In genomic region chr2:10316336-10316735, GRCh38 we compare ENCODE assay signal across 15 cellular contexts. TPM values are rescaled to one million over a fixed set of nuclear protein-coding genes. Genes with fewer than 3 reads are reported as not detected.
A peak's percentile ranks its signal among the peaks of the same experiment; 100 is the strongest.
DNase-seq lines count a peak whose midpoint lies in the region; ATAC-seq and TF ChIP-seq lines count a peak whose summit lies in the region.
"Had no signal": no experiment of that assay in that cellular context is flagged by ENCODE, and none has a peak within 500 bp of the region (broad histone marks: within the 10 kb centered on the region; RNA-seq: fewer than 3 reads in every experiment).

No MANE protein-coding gene starts in this region.

- H3K4me1 Mint-ChIP-seq in CD8-positive, alpha-beta memory T cell, result peaks cover 37 to 72% (median 60%) of the 10 kb centered on the region in 3 donors
- H3K4me1 Mint-ChIP-seq in activated naive CD8-positive, alpha-beta T cell treated with anti-CD3 and anti-CD28 coated beads for 36 hours, result peaks cover 26% of the 10 kb centered on the region

- no peaks in the 10 kb centered on the region for H3K27me3 ChIP-seq in CD8-positive, alpha-beta memory T cell (ENCODE audit: insufficient read depth, low read length, poor library complexity, severe bottlenecking)
- H3K27me3 ChIP-seq in left lung, result no peaks in the 10 kb centered on the region
- H3K27me3 ChIP-seq: brain microvascular endothelial cell, transverse colon had no signal

- peaks cover 17% of the 10 kb centered on the region for H3K4me1 ChIP-seq in CD8-positive, alpha-beta memory T cell (ENCODE audit: insufficient read depth, low read length)
- no peaks in the 10 kb centered on the region for H3K4me1 ChIP-seq in left lung
- H3K4me1 ChIP-seq: transverse colon had no signal

- ATAC-seq in left lung (peak; percentile 18), HG02970 (IDR thresholded peaks at IDR 0.05; ENCODE audit: low FRiP score, unreplicated experiment) (no peak), GM19023 (IDR thresholded peaks at IDR 0.05; ENCODE audit: unreplicated experiment) (no peak), GM21423 (IDR thresholded peaks at IDR 0.05; ENCODE audit: unreplicated experiment) (no peak)

- intact Hi-C loops in left lung (cut with DNase I), result no loop called here

- POLR2A ChIA-PET in CD8-positive, alpha-beta memory T cell (lab: Charles Lee), result interaction anchor here (1.0 kb wide), 1 partner anchor 63 kb away, joined by 3 read pairs; no protein-coding TSS in a partner anchor

- H3K36me3 ChIP-seq in CD8-positive, alpha-beta memory T cell (ENCODE audit: insufficient read depth, low read length), result no peaks in the 10 kb centered on the region
- no peaks in the 10 kb centered on the region for H3K36me3 ChIP-seq in left lung
- H3K36me3 ChIP-seq: brain microvascular endothelial cell, transverse colon had no signal

- peaks cover 0 to 7% (median 0%) of the 10 kb centered on the region in 3 donors for H3K36me3 Mint-ChIP-seq in CD8-positive, alpha-beta memory T cell
- H3K36me3 Mint-ChIP-seq in activated naive CD8-positive, alpha-beta T cell treated with anti-CD3 and anti-CD28 coated beads for 36 hours, result peaks cover 18% of the 10 kb centered on the region

- no peaks in the 10 kb centered on the region for H3K27me3 Mint-ChIP-seq in CD8-positive, alpha-beta memory T cell
- no peaks in the 10 kb centered on the region for H3K27me3 Mint-ChIP-seq in activated naive CD8-positive, alpha-beta T cell treated with anti-CD3 and anti-CD28 coated beads for 36 hours

- peak overlapping the region; percentile 28 for H3K27ac ChIP-seq in CD8-positive, alpha-beta memory T cell (ENCODE audit: low read depth, low read length)
- H3K27ac ChIP-seq in left lung, result peak overlapping the region in 1 of 2 donors; percentile 6
- H3K27ac ChIP-seq: brain microvascular endothelial cell, transverse colon had no signal

- DNase-seq in AG20443 (ENCODE audit: low spot score) (peak; percentile 79), left lung (no peak)
- DNase-seq in CD8-positive, alpha-beta memory T cell, result no peak
- no peak for DNase-seq in activated naive CD8-positive, alpha-beta T cell treated with anti-CD3 and anti-CD28 coated beads for 36 hours
- DNase-seq in activated CD8-positive, alpha-beta memory T cell treated with anti-CD3 and anti-CD28 coated beads, Interleukin-2, amount 50 U/mL, for 4 hours, result no peak
- DNase-seq: activated CD4-positive, alpha-beta T cell treated with anti-CD3 and anti-CD28 coated beads, Interleukin-2, amount 50 U/mL, for 4 hours; brain microvascular endothelial cell; dermis blood vessel endothelial cell; NCI-H1694 treated with DMSO at 0.1 percent for 48 hours; NCI-H345; RPMI8226; transverse colon had no signal

- H3K4me3 ChIP-seq in CD8-positive, alpha-beta memory T cell (ENCODE audit: low read length), result no peak overlapping the region
- no peak overlapping the region for H3K4me3 ChIP-seq in left lung
- H3K4me3 ChIP-seq: transverse colon had no signal

- no peaks in the 10 kb centered on the region for H3K9me3 ChIP-seq in CD8-positive, alpha-beta memory T cell (ENCODE audit: low read length)
- no peaks in the 10 kb centered on the region for H3K9me3 ChIP-seq in left lung
- H3K9me3 ChIP-seq: transverse colon had no signal

- no peaks in the 10 kb centered on the region for H3K9me3 Mint-ChIP-seq in CD8-positive, alpha-beta memory T cell
- peaks cover 8% of the 10 kb centered on the region for H3K9me3 Mint-ChIP-seq in activated naive CD8-positive, alpha-beta T cell treated with anti-CD3 and anti-CD28 coated beads for 36 hours

- CTCF ChIA-PET in CD8-positive, alpha-beta memory T cell (lab: Charles Lee), result no interaction called here

- peak overlapping the region in 1 of 7 donors; percentile 8 for H3K4me3 Mint-ChIP-seq in CD8-positive, alpha-beta memory T cell
- H3K4me3 Mint-ChIP-seq in activated naive CD8-positive, alpha-beta T cell treated with anti-CD3 and anti-CD28 coated beads for 36 hours, result no peak overlapping the region

- TF ChIP-seq CTCF in left lung (IDR thresholded peaks at IDR 0.05), result no peak

- peak overlapping the region; percentile 18 to 75 (median 59) for H3K27ac Mint-ChIP-seq in CD8-positive, alpha-beta memory T cell
- peak overlapping the region; percentile 27 for H3K27ac Mint-ChIP-seq in activated naive CD8-positive, alpha-beta T cell treated with anti-CD3 and anti-CD28 coated beads for 36 hours

RNA-seq across cellular contexts. Expression of gene HPCAL1, which starts 13.6 kb away (rescaled TPM):
- total RNA-seq in CD8-positive, alpha-beta memory T cell, result 10 to 100 TPM; 44.1 to 47.6 TPM
- polyA plus RNA-seq in CD8-positive, alpha-beta memory T cell, result 96.3 TPM
- 100 to 1,000 TPM; 100 to 105 TPM for total RNA-seq in activated naive CD8-positive, alpha-beta T cell treated with anti-CD3 and anti-CD28 coated beads for 36 hours
- total RNA-seq in left lung, result 100 to 1,000 TPM; 107 to 108 TPM
